18 cellular contexts compared by ENCODE assay signal in the genomic region with DNA sequence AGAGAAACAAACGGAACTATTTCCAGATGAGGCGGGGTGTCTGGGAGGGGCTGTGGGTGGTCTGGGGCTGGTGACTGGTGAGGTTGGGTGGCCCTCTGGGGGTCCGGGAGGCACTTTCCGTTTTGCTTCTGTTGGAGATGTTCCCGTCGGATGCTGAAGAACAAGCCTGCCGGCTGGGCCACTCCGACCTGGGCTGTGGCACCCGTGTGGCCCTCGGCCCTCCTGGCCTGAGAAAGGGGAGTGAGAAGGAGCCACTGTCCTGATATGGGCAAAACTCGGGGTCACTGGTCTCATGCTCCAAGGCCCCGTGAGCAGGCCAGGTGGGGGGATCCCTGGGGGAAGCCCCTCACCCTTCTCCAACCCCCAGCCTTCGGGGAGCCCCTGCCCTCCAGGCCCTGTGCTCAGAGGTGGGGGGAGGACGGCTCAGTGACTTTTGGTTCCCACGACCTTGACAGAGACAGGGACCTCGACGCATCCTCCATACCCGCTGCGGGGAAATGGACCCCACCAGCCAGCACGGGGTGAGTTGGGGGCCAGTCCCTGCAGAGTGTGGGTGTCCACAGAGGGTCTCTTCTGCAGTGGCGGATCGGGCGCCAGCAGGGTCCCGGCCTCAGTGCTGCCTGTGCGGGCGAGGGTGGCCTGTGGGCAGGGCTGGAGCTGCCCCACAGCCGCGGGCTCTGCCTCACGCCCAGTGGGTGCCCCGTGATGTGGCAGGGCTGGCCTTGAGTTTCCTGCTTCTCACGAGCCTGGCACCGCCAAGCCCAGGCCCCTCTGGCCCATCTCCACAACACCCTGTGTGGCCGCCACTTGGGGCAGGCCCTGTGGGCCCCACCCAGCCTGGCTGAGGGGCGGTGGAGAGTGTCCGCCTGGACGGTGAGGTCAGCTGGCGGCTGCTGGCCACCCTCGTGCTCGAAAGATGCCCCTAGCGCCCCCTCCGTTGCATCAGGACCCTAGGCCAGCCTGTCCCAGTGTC. TPM values are rescaled to one million over a fixed set of nuclear protein-coding genes. Genes with fewer than 3 reads are reported as not detected.
DNase-seq lines count a peak whose midpoint lies in the region; ATAC-seq, FAIRE-seq and TF ChIP-seq lines count a peak whose summit lies in the region.
"Had no signal": no experiment of that assay in that cellular context is flagged by ENCODE, and none has a peak within 500 bp of the region (broad histone marks: within the 10 kb centered on the region; RNA-seq: fewer than 3 reads in every experiment).

No MANE protein-coding gene starts in this region.

- WGBS in right cardiac atrium: 83% methylated on average over 41 of the region's 41 CpGs
- 92% methylated on average over 33 of the region's 41 CpGs for WGBS in K562 (ENCODE audit: insufficient coverage, low coverage, missing lambda C conversion rate)
- no CpG with 5 or more reads among the region's 41 CpGs for WGBS in trophoblast cell (ENCODE audit: extremely low coverage, insufficient coverage, insufficient read length)

- H3K27ac ChIP-seq in right cardiac atrium (ENCODE audit: low read length) (no peak overlapping the region), K562 (ENCODE audit: extremely low read depth, low read depth, low read length) (no peak overlapping the region; the same call in 2 of the 3 replicates), trophoblast cell (ENCODE audit: low read depth, low read length) (no peak overlapping the region)
- H3K27ac ChIP-seq: GM23248, KMS-11, PC-9 had no signal

- TF ChIP-seq CTCF in K562 (IDR thresholded peaks at IDR 0.05 in 2 of 3, conservative IDR thresholded peaks at IDR 0.05 in 1 of 3; ENCODE audit: insufficient read depth in 2 of 3, low read depth in 1 of 3, low read length in 3 of 3) (no peak), GM20000 (IDR thresholded peaks at IDR 0.05; ENCODE audit: extremely low read depth, missing control alignments) (no peak)

- H3K4me2 ChIP-seq in K562 (ENCODE audit: insufficient read depth, low read length): no peak overlapping the region
- no peak overlapping the region for H3K4me2 ChIP-seq in trophoblast cell (ENCODE audit: low read length)
- H3K4me2 ChIP-seq: KMS-11, PC-9 had no signal

- no TSS peak for BruUV-seq in K562 (replicated peaks; lab: Mats Ljungman, UMichigan)

- no peak overlapping the region for H3K4ac ChIP-seq in trophoblast cell (ENCODE audit: low read depth, low read length)

- H3K14ac ChIP-seq in trophoblast cell (ENCODE audit: low read length): no peak overlapping the region

- H3K36me3 ChIP-seq in K562 (ENCODE audit: control insufficient read depth, insufficient read depth, low read length) (peaks cover 62% of the 10 kb centered on the region), trophoblast cell (ENCODE audit: control insufficient read depth in 1 of 2, insufficient read depth in 2 of 2, low read length in 2 of 2) (peaks cover 45 to 47% of the 10 kb centered on the region in 2 experiments)

- no peak for TF ChIP-seq RAD21 in K562 (CRISPR knock-in tag; conservative IDR thresholded peaks at IDR 0.05 in 1 of 2, IDR thresholded peaks at IDR 0.05 in 1 of 2)

- no peak overlapping the region for H3K18ac ChIP-seq in trophoblast cell (ENCODE audit: low read length)

- in situ Hi-C loops in K562 (cut with MboI): no loop called here

- no peak overlapping the region for H2BK120ac ChIP-seq in trophoblast cell (ENCODE audit: insufficient read depth, low read length, poor library complexity)

- FAIRE-seq in K562 (lab: Jason Lieb, UNC): no peak
- FAIRE-seq: G401.6 had no signal

- no peak overlapping the region for H3K23ac ChIP-seq in trophoblast cell (ENCODE audit: low read length)

- H2BK12ac ChIP-seq in trophoblast cell (ENCODE audit: low read length): no peak overlapping the region

- H3K27me3 ChIP-seq in right cardiac atrium (ENCODE audit: control insufficient read depth, insufficient read depth) (no peaks in the 10 kb centered on the region), K562 (ENCODE audit: control insufficient read depth in 2 of 2, insufficient read depth in 2 of 2, low read length in 2 of 2) (no peaks in the 10 kb centered on the region), trophoblast cell (ENCODE audit: insufficient read depth, low read length) (no peaks in the 10 kb centered on the region)

- H3K4me3 ChIP-seq in right cardiac atrium (ENCODE audit: low read length) (no peak overlapping the region), K562 (no peak overlapping the region), trophoblast cell (ENCODE audit: low read depth, low read length) (peak overlapping the region; percentile 42)
- H3K4me3 ChIP-seq: GM23248, PC-9 had no signal

- H3K9me3 ChIP-seq in right cardiac atrium (ENCODE audit: control insufficient read depth, low read length): no peaks in the 10 kb centered on the region
- H3K9me3 ChIP-seq in K562 (replicated peaks; ENCODE audit: control insufficient read depth, insufficient read depth, low read depth, low read length): no peaks in the 10 kb centered on the region; the same call in 1 of the 2 replicates
- H3K9me3 ChIP-seq in trophoblast cell (ENCODE audit: insufficient read depth, low read depth, low read length): peaks cover 5% of the 10 kb centered on the region

- H3K4me1 ChIP-seq in right cardiac atrium (ENCODE audit: control insufficient read depth, insufficient read depth, low read length): peaks cover 3% of the 10 kb centered on the region
- peaks cover 34 to 98% of the 10 kb centered on the region in 2 experiments for H3K4me1 ChIP-seq in K562 (replicated peaks in 1 of 2; ENCODE audit: control insufficient read depth in 2 of 2, insufficient read depth in 2 of 2, low read length in 2 of 2)
- H3K4me1 ChIP-seq in trophoblast cell (ENCODE audit: control insufficient read depth in 1 of 2, insufficient read depth in 2 of 2, low read length in 2 of 2): peaks cover 4 to 6% of the 10 kb centered on the region in 2 experiments

- no peak overlapping the region for H2AK5ac ChIP-seq in trophoblast cell (ENCODE audit: low read length)

- no peaks in the 10 kb centered on the region for H4K20me1 ChIP-seq in K562 (replicated peaks; ENCODE audit: control insufficient read depth, insufficient read depth, low read length)

- H4K91ac ChIP-seq in trophoblast cell (ENCODE audit: low read depth, low read length): no peak overlapping the region

- no peaks in the 10 kb centered on the region for H3K79me1 ChIP-seq in trophoblast cell (ENCODE audit: low read length)

- H3K9me1 ChIP-seq in K562 (ENCODE audit: control insufficient read depth, insufficient read depth, low read length): no peaks in the 10 kb centered on the region

- H3K79me2 ChIP-seq in K562 (ENCODE audit: control insufficient read depth, insufficient read depth, low read length) (peaks cover 27% of the 10 kb centered on the region), trophoblast cell (ENCODE audit: control insufficient read depth, insufficient read depth, low read length, poor library complexity) (no peaks in the 10 kb centered on the region)

- intact Hi-C loops in right cardiac atrium (cut with DNase I) (loop anchor here in 1 of 4 donors (10.0 kb wide), 2 partner anchors 66 to 306 kb away; no protein-coding TSS in a partner anchor), left ventricle myocardium superior (cut with micrococcal nuclease) (no loop called here), K562 (cut with micrococcal nuclease) (no loop called here)

- no peak for TF ChIP-seq POLR2A in K562 (conservative IDR thresholded peaks at IDR 0.05)

- no peak for ATAC-seq in right cardiac atrium
- no peak for ATAC-seq in left ventricle myocardium superior
- ATAC-seq in K562: no peak
- no peak for ATAC-seq in HG03442 (IDR thresholded peaks at IDR 0.05; ENCODE audit: unreplicated experiment)

- H4K8ac ChIP-seq in trophoblast cell (ENCODE audit: low read depth, low read length): no peak overlapping the region

- no peak overlapping the region for H4K12ac ChIP-seq in trophoblast cell (ENCODE audit: low read depth, low read length)

- H2AFZ ChIP-seq in K562 (ENCODE audit: low read depth, low read length) (no peak overlapping the region), trophoblast cell (ENCODE audit: insufficient read depth, low read length, poor library complexity) (no peak overlapping the region)
- H2AFZ ChIP-seq: GM23248, PC-9 had no signal

- no peak overlapping the region for H2BK5ac ChIP-seq in trophoblast cell (ENCODE audit: low read depth, low read length, poor library complexity)

- CTCF ChIA-PET in K562 (lab: Yijun Ruan, JAX; ENCODE audit: low intra/inter-chr PET ratio): no interaction called here

- H3K9ac ChIP-seq in K562 (ENCODE audit: insufficient read depth in 1 of 2, low read depth in 2 of 2, low read length in 2 of 2) (no peak overlapping the region), trophoblast cell (ENCODE audit: low read length) (no peak overlapping the region)
- H3K9ac ChIP-seq: GM23248, KMS-11 had no signal

- TF ChIP-seq EP300 in K562 (IDR thresholded peaks at IDR 0.05; ENCODE audit: low read length): no peak

- DNase-seq in right cardiac atrium (peak; percentile 18 to 60 (median 44)), left ventricle myocardium superior (no peak), K562 (ENCODE audit: extremely low read depth in 1 of 4, low spot score in 3 of 4) (no peak), trophoblast cell (no peak), NCI-H1694 (lab: John Stamatoyannopoulos, UW) (no peak), GM20000 (ENCODE audit: low spot score) (no peak)
- DNase-seq: ACHN, DND-41, GM23248, NCI-H1048, NCI-H1436 treated with DMSO at 0.1 percent for 48 hours, NCI-H2081, NCI-H510A treated with DMSO at 0.1 percent for 48 hours, PC-9 had no signal

- POLR2A ChIA-PET in K562 (lab: Yijun Ruan, JAX): no interaction called here

RNA-seq across cellular contexts. Expression of a gene that starts 4.4 kb away (rescaled TPM):
- total RNA-seq in right cardiac atrium (1 to 10 TPM; 1.3 to 2.2 (median 2.0) TPM), left ventricle myocardium superior (2.0 TPM), K562 (2014; rRNA removed) (2.5 and 5.2 TPM in 2 replicates), K562 (2014; rRNA removed; fragmentation: Illumina TruSeq; extraction: Trizol) (2.3 and 2.8 TPM in 2 replicates), K562 (2015; rRNA removed; fragmentation: Illumina TruSeq; extraction: Trizol) (2.5 and 3.1 TPM in 2 replicates), K562 (2021) (21.0 and 24.0 TPM in 2 replicates)
- polyA plus RNA-seq in right cardiac atrium (1.8 TPM), K562 (2011; rRNA removed) (2.9 and 4.4 TPM in 2 replicates), K562 (2014; fragmentation: Illumina TruSeq; extraction: Trizol) (4.3 and 6.7 TPM in 2 replicates), K562 (2014; fragmentation: Nextera tagmentation; extraction: Ambion mirVana) (1 to 10 TPM; 1.5 to 2.6 TPM), K562 (2014; rRNA removed) (5.7 and 6.1 TPM in 2 replicates)
- 10.2 and 37.7 TPM in 2 replicates for total RNA-seq in K562 (2011; cell fraction: chromatin; rRNA removed; ENCODE audit: low replicate concordance)
- 58.8 and 84.5 TPM in 2 replicates for total RNA-seq in K562 (2011; cell fraction: nucleolus; rRNA removed)
- total RNA-seq in K562 (2011; cell fraction: nucleoplasm; rRNA removed): 27.7 and 36.4 TPM in 2 replicates
- 4.0 and 21.7 TPM in 2 replicates for polyA plus RNA-seq in K562 (2011; cell fraction: cytosol; rRNA removed)
- polyA plus RNA-seq in K562 (2011; cell fraction: nucleus; rRNA removed): 3.7 and 12.5 TPM in 2 replicates
- polyA plus RNA-seq in K562 (2012): 11.5 and 11.6 TPM in 2 replicates
- 0.90 and 1.6 TPM in 2 replicates for polyA minus RNA-seq in K562 (2011; rRNA and poly(A)+ RNA removed)
- polyA minus RNA-seq in K562 (2011; cell fraction: cytosol; rRNA and poly(A)+ RNA removed): 17.4 and 19.6 TPM in 2 replicates
- 3.1 and 6.1 TPM in 2 replicates for polyA minus RNA-seq in K562 (2011; cell fraction: nucleus; rRNA and poly(A)+ RNA removed)
- 0.59 and 0.71 TPM in 2 replicates for polyA plus RNA-seq in trophoblast cell (2013)
- total RNA-seq: PC-9 had no signal

RNA-seq across cellular contexts. Expression of a gene that starts 15.6 kb away (rescaled TPM):
- total RNA-seq in right cardiac atrium: 10 to 100 TPM; 13.8 to 17.8 (median 14.4) TPM
- polyA plus RNA-seq in right cardiac atrium: 13.5 TPM
- 13.5 TPM for total RNA-seq in left ventricle myocardium superior
- 35.4 and 89.8 TPM in 2 replicates for total RNA-seq in K562 (2011; cell fraction: chromatin; rRNA removed; ENCODE audit: low replicate concordance)
- 60.3 and 65.9 TPM in 2 replicates for total RNA-seq in K562 (2011; cell fraction: nucleolus; rRNA removed)
- total RNA-seq in K562 (2011; cell fraction: nucleoplasm; rRNA removed): 35.3 and 37.6 TPM in 2 replicates
- total RNA-seq in K562 (2014; rRNA removed): 46.5 and 57.8 TPM in 2 replicates
- 7.6 and 7.9 TPM in 2 replicates for total RNA-seq in K562 (2014; rRNA removed; fragmentation: Illumina TruSeq; extraction: Trizol)
- 25.6 and 27.3 TPM in 2 replicates for total RNA-seq in K562 (2015; rRNA removed; fragmentation: Illumina TruSeq; extraction: Trizol)
- total RNA-seq in K562 (2021): 42.1 and 49.2 TPM in 2 replicates
- 15.0 and 19.4 TPM in 2 replicates for polyA plus RNA-seq in K562 (2011; rRNA removed)
- 21.9 and 50.9 TPM in 2 replicates for polyA plus RNA-seq in K562 (2011; cell fraction: cytosol; rRNA removed)
- polyA plus RNA-seq in K562 (2011; cell fraction: nucleus; rRNA removed): 54.2 and 84.9 TPM in 2 replicates
- polyA plus RNA-seq in K562 (2012): 22.8 and 28.5 TPM in 2 replicates
- polyA plus RNA-seq in K562 (2014; fragmentation: Illumina TruSeq; extraction: Trizol): 9.6 and 20.4 TPM in 2 replicates
- under 1 TPM; 0.15 to 0.52 TPM for polyA plus RNA-seq in K562 (2014; fragmentation: Nextera tagmentation; extraction: Ambion mirVana)
- polyA plus RNA-seq in K562 (2014; rRNA removed): 35.0 and 36.4 TPM in 2 replicates
- polyA minus RNA-seq in K562 (2011; rRNA and poly(A)+ RNA removed): 4.5 and 9.4 TPM in 2 replicates
- polyA minus RNA-seq in K562 (2011; cell fraction: cytosol; rRNA and poly(A)+ RNA removed): 13.0 and 16.6 TPM in 2 replicates
- polyA minus RNA-seq in K562 (2011; cell fraction: nucleus; rRNA and poly(A)+ RNA removed): 9.6 and 12.0 TPM in 2 replicates
- 25.6 and 26.4 TPM in 2 replicates for polyA plus RNA-seq in trophoblast cell (2013)

RNA-seq across cellular contexts. Expression of a gene that starts 25.8 kb away (rescaled TPM):
- total RNA-seq in right cardiac atrium (1 to 10 TPM in 2 of 4 donors, under 1 TPM in 2; 0.89 to 2.1 (median 1.2) TPM), left ventricle myocardium superior (1.9 TPM), K562 (2014; rRNA removed) (0.54 and 1.2 TPM in 2 replicates), K562 (2014; rRNA removed; fragmentation: Illumina TruSeq; extraction: Trizol) (0.83 and 0.91 TPM in 2 replicates), K562 (2015; rRNA removed; fragmentation: Illumina TruSeq; extraction: Trizol) (0.98 and 1.0 TPM in 2 replicates), K562 (2021) (3.3 and 3.9 TPM in 2 replicates)
- polyA plus RNA-seq in right cardiac atrium (1.2 TPM), K562 (2011; rRNA removed) (2.5 and 3.1 TPM in 2 replicates), K562 (2014; fragmentation: Illumina TruSeq; extraction: Trizol) (3.0 and 3.6 TPM in 2 replicates), K562 (2014; fragmentation: Nextera tagmentation; extraction: Ambion mirVana) (under 1 TPM in 1 of 2 experiments, not detected in 1; 0.03 TPM), K562 (2014; rRNA removed) (1.9 and 2.3 TPM in 2 replicates)
- 2.6 and 7.5 TPM in 2 replicates for total RNA-seq in K562 (2011; cell fraction: chromatin; rRNA removed; ENCODE audit: low replicate concordance)
- total RNA-seq in K562 (2011; cell fraction: nucleolus; rRNA removed): 3.8 and 5.5 TPM in 2 replicates
- 3.2 and 4.0 TPM in 2 replicates for total RNA-seq in K562 (2011; cell fraction: nucleoplasm; rRNA removed)
- 3.0 and 4.9 TPM in 2 replicates for polyA plus RNA-seq in K562 (2011; cell fraction: cytosol; rRNA removed)
- polyA plus RNA-seq in K562 (2011; cell fraction: nucleus; rRNA removed): 5.3 and 8.9 TPM in 2 replicates
- polyA plus RNA-seq in K562 (2012): 3.6 and 14.1 TPM in 2 replicates
- 2.0 and 3.2 TPM in 2 replicates for polyA minus RNA-seq in K562 (2011; rRNA and poly(A)+ RNA removed)
- 5.9 and 6.7 TPM in 2 replicates for polyA minus RNA-seq in K562 (2011; cell fraction: cytosol; rRNA and poly(A)+ RNA removed)
- polyA minus RNA-seq in K562 (2011; cell fraction: nucleus; rRNA and poly(A)+ RNA removed): 1.6 and 2.1 TPM in 2 replicates
- 0.68 and 0.89 TPM in 2 replicates for polyA plus RNA-seq in trophoblast cell (2013)
- total RNA-seq: GM23248, M059J, PC-9 had no signal

RNA-seq across cellular contexts. Expression of a gene that starts 38.3 kb away (rescaled TPM):
- total RNA-seq in right cardiac atrium: 10 to 100 TPM; 35.7 to 46.0 (median 36.2) TPM
- 50.5 TPM for polyA plus RNA-seq in right cardiac atrium
- 36.9 TPM for total RNA-seq in left ventricle myocardium superior
- 47.2 and 115 TPM in 2 replicates for total RNA-seq in K562 (2011; cell fraction: chromatin; rRNA removed; ENCODE audit: low replicate concordance)
- 85.8 and 97.1 TPM in 2 replicates for total RNA-seq in K562 (2011; cell fraction: nucleolus; rRNA removed)
- total RNA-seq in K562 (2011; cell fraction: nucleoplasm; rRNA removed): 68.6 and 70.5 TPM in 2 replicates
- total RNA-seq in K562 (2014; rRNA removed): 137 and 148 TPM in 2 replicates
- total RNA-seq in K562 (2014; rRNA removed; fragmentation: Illumina TruSeq; extraction: Trizol): 18.2 and 18.5 TPM in 2 replicates
- total RNA-seq in K562 (2015; rRNA removed; fragmentation: Illumina TruSeq; extraction: Trizol): 37.6 and 38.6 TPM in 2 replicates
- total RNA-seq in K562 (2021): 122 and 125 TPM in 2 replicates
- polyA plus RNA-seq in K562 (2011; rRNA removed): 47.6 and 54.4 TPM in 2 replicates
- 49.5 and 107 TPM in 2 replicates for polyA plus RNA-seq in K562 (2011; cell fraction: cytosol; rRNA removed)
- polyA plus RNA-seq in K562 (2011; cell fraction: nucleus; rRNA removed): 169 and 253 TPM in 2 replicates
- 75.9 and 122 TPM in 2 replicates for polyA plus RNA-seq in K562 (2012)
- 25.6 and 53.2 TPM in 2 replicates for polyA plus RNA-seq in K562 (2014; fragmentation: Illumina TruSeq; extraction: Trizol)
- under 1 TPM; 0.35 to 0.78 TPM for polyA plus RNA-seq in K562 (2014; fragmentation: Nextera tagmentation; extraction: Ambion mirVana)
- polyA plus RNA-seq in K562 (2014; rRNA removed): 159 and 172 TPM in 2 replicates
- 8.0 and 11.1 TPM in 2 replicates for polyA minus RNA-seq in K562 (2011; rRNA and poly(A)+ RNA removed)
- 24.4 and 30.8 TPM in 2 replicates for polyA minus RNA-seq in K562 (2011; cell fraction: cytosol; rRNA and poly(A)+ RNA removed)
- polyA minus RNA-seq in K562 (2011; cell fraction: nucleus; rRNA and poly(A)+ RNA removed): 24.4 and 30.4 TPM in 2 replicates
- polyA plus RNA-seq in trophoblast cell (2013): 165 and 170 TPM in 2 replicates

RNA-seq across cellular contexts. Expression of a gene that starts 53.6 kb away (rescaled TPM):
- total RNA-seq in right cardiac atrium (10 to 100 TPM; 20.6 to 31.7 (median 29.6) TPM), left ventricle myocardium superior (21.8 TPM), K562 (2014; rRNA removed) (99.9 and 103 TPM in 2 replicates), K562 (2014; rRNA removed; fragmentation: Illumina TruSeq; extraction: Trizol) (18.8 and 21.5 TPM in 2 replicates), K562 (2015; rRNA removed; fragmentation: Illumina TruSeq; extraction: Trizol) (34.8 and 40.7 TPM in 2 replicates), K562 (2021) (110 and 112 TPM in 2 replicates)
- polyA plus RNA-seq in right cardiac atrium (21.3 TPM), K562 (2011; rRNA removed) (31.8 and 53.9 TPM in 2 replicates), K562 (2014; fragmentation: Illumina TruSeq; extraction: Trizol) (28.2 and 63.0 TPM in 2 replicates), K562 (2014; fragmentation: Nextera tagmentation; extraction: Ambion mirVana) (1 to 10 TPM in 1 of 2 experiments, under 1 TPM in 1; 0.69 to 1.7 TPM), K562 (2014; rRNA removed) (79.9 and 80.7 TPM in 2 replicates)
- 80.9 and 267 TPM in 2 replicates for total RNA-seq in K562 (2011; cell fraction: chromatin; rRNA removed; ENCODE audit: low replicate concordance)
- 253 and 311 TPM in 2 replicates for total RNA-seq in K562 (2011; cell fraction: nucleolus; rRNA removed)
- 151 and 160 TPM in 2 replicates for total RNA-seq in K562 (2011; cell fraction: nucleoplasm; rRNA removed)
- polyA plus RNA-seq in K562 (2011; cell fraction: cytosol; rRNA removed): 48.2 and 140 TPM in 2 replicates
- 127 and 224 TPM in 2 replicates for polyA plus RNA-seq in K562 (2011; cell fraction: nucleus; rRNA removed)
- polyA plus RNA-seq in K562 (2012): 63.5 and 81.8 TPM in 2 replicates
- 19.6 and 27.4 TPM in 2 replicates for polyA minus RNA-seq in K562 (2011; rRNA and poly(A)+ RNA removed)
- polyA minus RNA-seq in K562 (2011; cell fraction: cytosol; rRNA and poly(A)+ RNA removed): 64.0 and 66.5 TPM in 2 replicates
- 38.5 and 38.8 TPM in 2 replicates for polyA minus RNA-seq in K562 (2011; cell fraction: nucleus; rRNA and poly(A)+ RNA removed)
- polyA plus RNA-seq in trophoblast cell (2013): 264 and 290 TPM in 2 replicates

Comparison
In these comparisons a context has a peak if more than half of its experiments do, and no peak if none do; other contexts are left out.
1. DNase-seq: peak in right cardiac atrium (3 of 3); none in left ventricle myocardium superior (single experiment), K562 (0 of 4), trophoblast cell (0 of 2), NCI-H1694 (single experiment) and GM20000 (single experiment).